Comparison of ENCODE assay signal across 8 cellular contexts in genomic region chr3:44509393-44509921, GRCh38. TPM values are rescaled to one million over a fixed set of nuclear protein-coding genes. Genes with fewer than 3 reads are reported as not detected.
DNase-seq lines count a peak whose midpoint lies in the region; ATAC-seq and TF ChIP-seq lines count a peak whose summit lies in the region.

No MANE protein-coding gene starts in this region.

- H3K27me3 ChIP-seq in HUES64 (ENCODE audit: insufficient read depth, low read length), result no peaks in the 10 kb centered on the region
- H3K27me3 ChIP-seq in thyroid gland, result no peaks in the 10 kb centered on the region

- TF ChIP-seq CTCF in astrocyte of the cerebellum (IDR thresholded peaks at IDR 0.05; ENCODE audit: low read depth, low read length, missing control alignments) (no peak), thyroid gland (IDR thresholded peaks at IDR 0.05) (no peak), lower leg skin (IDR thresholded peaks at IDR 0.05) (no peak)

- no peaks in the 10 kb centered on the region for H3K9me3 ChIP-seq in ES-I3 (ENCODE audit: control insufficient read depth, insufficient read depth, low read length)
- no peaks in the 10 kb centered on the region for H3K9me3 ChIP-seq in HUES64 (ENCODE audit: insufficient read depth, low read depth, low read length)
- H3K9me3 ChIP-seq in thyroid gland, result no peaks in the 10 kb centered on the region

- intact Hi-C loops in left colon (cut with DNase I, micrococcal nuclease), result no loop called here
- intact Hi-C loops in thyroid gland (cut with DNase I), result no loop called here
- intact Hi-C loops in lower leg skin (cut with DNase I; ENCODE audit: low total_unique reads), result no loop called here

- peak; percentile 16 for ATAC-seq in left colon
- no peak for ATAC-seq in HG02885 (IDR thresholded peaks at IDR 0.05; ENCODE audit: poor library complexity, unreplicated experiment)
- no peak for ATAC-seq in GM18498 (IDR thresholded peaks at IDR 0.05; ENCODE audit: unreplicated experiment)

- in situ Hi-C loops in astrocyte of the cerebellum (cut with HindIII; ENCODE audit: low sequenced_read_pairs), result no loop called here

- peak overlapping the region; percentile 96 for H3K4me3 ChIP-seq in HUES64 (ENCODE audit: low read length)
- H3K4me3 ChIP-seq in astrocyte of the cerebellum (ENCODE audit: low read depth, low read length), result peak overlapping the region; percentile 85
- H3K4me3 ChIP-seq in thyroid gland (replicated peaks in 1 of 3), result peak overlapping the region in 2 of 3 donors; percentile 61 to 69
- H3K4me3 ChIP-seq in lower leg skin (ENCODE audit: low read depth, poor library complexity, severe bottlenecking), result no peak overlapping the region

- WGBS in HUES64, result 87% methylated on average over 2 of the region's 2 CpGs
- WGBS in thyroid gland, 2 donors, result 65 to 73% methylated on average over 2 of the region's 2 CpGs
- 59 to 74% methylated on average over 2 of the region's 2 CpGs for WGBS in lower leg skin, 2 donors

- H3K4me1 ChIP-seq in ES-I3 (ENCODE audit: insufficient read depth, low read length) (peaks cover 12% of the 10 kb centered on the region; the same call in 1 of the 2 replicates), HUES64 (ENCODE audit: insufficient read depth, low read length) (peaks cover 10% of the 10 kb centered on the region; the same call in 1 of the 2 replicates), thyroid gland (peaks cover 4 to 9% of the 10 kb centered on the region in 2 donors)

- DNase-seq in astrocyte of the cerebellum (ENCODE audit: low read depth) (no peak), left colon (no peak), thyroid gland (no peak), lower leg skin (ENCODE audit: low spot score in 2 of 2) (no peak)

- TF ChIP-seq POLR2A in thyroid gland (IDR thresholded peaks at IDR 0.05), result no peak
- no peak for TF ChIP-seq POLR2A in lower leg skin (IDR thresholded peaks at IDR 0.05)

- H3K27ac ChIP-seq in HUES64 (ENCODE audit: low read depth, low read length), result no peak overlapping the region
- peak overlapping the region in 1 of 3 donors; percentile 76 for H3K27ac ChIP-seq in thyroid gland

- peak overlapping the region; percentile 76; the same call in 1 of the 2 replicates for H3K9ac ChIP-seq in ES-I3 (ENCODE audit: low read depth, low read length)
- H3K9ac ChIP-seq in HUES64 (ENCODE audit: low read depth, low read length), result peak overlapping the region; percentile 92

- H3K36me3 ChIP-seq in ES-I3 (ENCODE audit: insufficient read depth, low read length) (no peaks in the 10 kb centered on the region), HUES64 (ENCODE audit: insufficient read depth, low read length) (no peaks in the 10 kb centered on the region), thyroid gland (no peaks in the 10 kb centered on the region)

RNA-seq across cellular contexts. Expression of gene ZNF445, which starts 32.0 kb away (rescaled TPM):
- polyA plus RNA-seq in HUES64 (2013, experiment 1 of 2), result 6.6 TPM
- 8.9 TPM for polyA plus RNA-seq in HUES64 (2013, experiment 2 of 2)
- total RNA-seq in left colon (10 to 100 TPM; 13.4 to 14.7 TPM), thyroid gland (1 to 10 TPM; 9.0 to 9.9 (median 9.2) TPM), lower leg skin (1 to 10 TPM; 4.8 to 7.0 (median 6.0) TPM)

RNA-seq across cellular contexts. Expression of gene ZKSCAN7, which starts 45.5 kb away (rescaled TPM):
- polyA plus RNA-seq in HUES64 (2013, experiment 1 of 2), result 7.9 TPM
- polyA plus RNA-seq in HUES64 (2013, experiment 2 of 2), result 10.4 TPM
- 1 to 10 TPM; 1.1 TPM for total RNA-seq in left colon
- 10 to 100 TPM in 2 of 4 donors, 1 to 10 TPM in 2; 6.1 to 12.0 (median 10.0) TPM for total RNA-seq in thyroid gland
- 1 to 10 TPM in 1 of 4 donors, under 1 TPM in 3; 0.39 to 2.2 (median 0.62) TPM for total RNA-seq in lower leg skin
